Comparison of ENCODE assay signal across 21 cellular contexts in the genomic region with DNA sequence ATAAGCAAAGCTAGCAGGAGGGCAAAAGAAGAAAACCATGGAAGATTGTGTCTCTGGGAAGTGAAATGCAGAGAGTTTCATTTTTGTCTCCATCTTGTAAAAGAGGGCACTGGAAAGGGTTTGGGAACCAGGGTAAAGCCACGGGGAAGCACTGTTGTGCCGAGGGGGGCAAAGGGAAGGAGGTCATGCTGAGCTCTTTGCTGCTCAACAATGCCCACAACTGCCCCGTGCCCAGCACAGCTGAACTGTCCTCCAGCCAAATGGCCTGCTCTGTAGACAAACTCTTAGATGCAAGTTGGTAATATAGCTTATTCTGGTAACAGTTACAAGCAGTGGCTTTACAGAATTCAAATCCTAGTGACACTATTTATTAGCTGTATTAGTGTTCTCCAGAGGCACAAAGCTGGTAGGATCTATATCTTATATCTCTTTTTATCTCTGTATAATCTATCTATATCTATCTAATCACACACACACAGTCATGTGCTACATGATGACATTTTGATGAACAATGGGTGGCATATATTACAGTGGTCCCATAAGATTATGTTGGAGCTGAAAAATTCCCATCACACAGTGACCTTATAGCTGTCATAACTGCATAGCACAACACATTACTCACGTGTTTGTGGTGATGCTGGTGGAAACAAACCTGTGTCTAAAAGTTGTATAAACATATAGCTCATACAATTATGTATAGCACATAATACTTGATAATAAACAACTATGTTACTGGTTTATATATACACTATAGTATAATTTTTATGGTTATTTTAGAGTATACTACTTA.
DNase-seq lines count a peak whose midpoint lies in the region; ATAC-seq and TF ChIP-seq lines count a peak whose summit lies in the region.
"Had no signal": no experiment of that assay in that cellular context is flagged by ENCODE, and none has a peak within 500 bp of the region (broad histone marks: within the 10 kb centered on the region; RNA-seq: fewer than 3 reads in every experiment).

No MANE protein-coding gene starts in this region.

- no peak for ATAC-seq in GM19467 (IDR thresholded peaks at IDR 0.05; ENCODE audit: unreplicated experiment)
- ATAC-seq: left lobe of liver had no signal

- H3K9ac ChIP-seq in NT2/D1 (ENCODE audit: insufficient read length, low read depth): peak overlapping the region; percentile 36
- peak overlapping the region; percentile 43 for H3K9ac ChIP-seq in endodermal cell (ENCODE audit: extremely low read depth, low read length, poor library complexity, severe bottlenecking)

- H3K27me3 ChIP-seq in NT2/D1 (ENCODE audit: insufficient read depth, insufficient read length): no peaks in the 10 kb centered on the region
- no peaks in the 10 kb centered on the region for H3K27me3 ChIP-seq in endodermal cell (ENCODE audit: control insufficient read depth, insufficient read depth, low read length, poor library complexity, severe bottlenecking)
- H3K27me3 ChIP-seq: spleen, stomach had no signal

- H3K4me1 ChIP-seq in NT2/D1 (ENCODE audit: insufficient read depth, insufficient read length): peaks cover 5% of the 10 kb centered on the region
- peaks cover 20% of the 10 kb centered on the region for H3K4me1 ChIP-seq in endodermal cell (ENCODE audit: control insufficient read depth, insufficient read depth, low read length)
- H3K4me1 ChIP-seq: spleen had no signal

- peaks cover 19% of the 10 kb centered on the region for H3K9me3 Mint-ChIP-seq in endodermal cell

- H3K4me3 Mint-ChIP-seq in endodermal cell: peak overlapping the region; percentile 29
- H3K4me3 Mint-ChIP-seq: type B pancreatic cell had no signal

- peaks cover 5% of the 10 kb centered on the region for H3K36me3 Mint-ChIP-seq in endodermal cell (ENCODE audit: low read depth)
- H3K36me3 Mint-ChIP-seq: type B pancreatic cell had no signal

- WGBS in endodermal cell (ENCODE audit: insufficient coverage in 1 of 2, insufficient read length in 1 of 2), 2 experiments: 0 to 25% methylated on average over 1 to 3 of the region's 4 CpGs

- H3K9me3 ChIP-seq in NT2/D1 (ENCODE audit: insufficient read depth, low read length): peaks cover 4% of the 10 kb centered on the region; the same call in 1 of the 2 replicates
- H3K9me3 ChIP-seq in endodermal cell (ENCODE audit: control insufficient read depth, low read length): peaks cover 22% of the 10 kb centered on the region
- H3K9me3 ChIP-seq: mucosa of descending colon, spleen, stomach had no signal

- peaks cover 29% of the 10 kb centered on the region for H3K4me1 Mint-ChIP-seq in endodermal cell

- DNase-seq in Ammon's horn (ENCODE audit: low spot score) (peak; percentile 8), NT2/D1 (ENCODE audit: low read depth, low spot score) (no peak), endodermal cell (peak; percentile 69), midbrain (lab: John Stamatoyannopoulos, UW) (peak; percentile 8), NCI-H345 (lab: John Stamatoyannopoulos, UW) (no peak), UCSD-AML1 (lab: John Stamatoyannopoulos, UW; ENCODE audit: unreplicated experiment) (no peak), NCI-H446 treated with DMSO at 0.1 percent for 48 hours (lab: John Stamatoyannopoulos, UW) (no peak)
- DNase-seq: 8988T, Calu3, erythroblast, KG1, mucosa of descending colon, NCI-H82, PC-3, spleen, stomach, T-helper 2 cell had no signal

- H3K27ac ChIP-seq in endodermal cell (ENCODE audit: low read depth, low read length): peak overlapping the region; percentile 62
- H3K27ac ChIP-seq: WERI-Rb-1 had no signal

- H3K27me3 Mint-ChIP-seq in endodermal cell (ENCODE audit: insufficient read depth): no peaks in the 10 kb centered on the region
- H3K27me3 Mint-ChIP-seq: type B pancreatic cell had no signal

- H3K27ac Mint-ChIP-seq in endodermal cell: peak overlapping the region; percentile 95

- H3K36me3 ChIP-seq in NT2/D1 (ENCODE audit: insufficient read depth, insufficient read length, low read length) (no peaks in the 10 kb centered on the region), endodermal cell (ENCODE audit: control insufficient read depth, insufficient read depth, low read length) (peaks cover 8% of the 10 kb centered on the region)
- H3K36me3 ChIP-seq: spleen, stomach, WERI-Rb-1 had no signal

- TF ChIP-seq CTCF in endodermal cell (conservative IDR thresholded peaks at IDR 0.05): no peak

- H3K4me3 ChIP-seq in NT2/D1 (ENCODE audit: insufficient read length, low read depth) (peak overlapping the region; percentile 11), endodermal cell (ENCODE audit: low read length) (no peak overlapping the region)
- H3K4me3 ChIP-seq: mucosa of descending colon, spleen, stomach had no signal

Comparison
In these comparisons a context has a peak if more than half of its experiments do, and no peak if none do; other contexts are left out.
1. DNase-seq: peak in Ammon's horn (single experiment), endodermal cell (single experiment) and midbrain (single experiment); none in NT2/D1 (single experiment), NCI-H345 (single experiment), UCSD-AML1 (single experiment) and NCI-H446 treated with DMSO at 0.1 percent for 48 hours (single experiment).